In genomic region chr4:128715616-128716015, GRCh38 we compare ENCODE assay signal across 20 cellular contexts.
DNase-seq lines count a peak whose midpoint lies in the region; ATAC-seq and TF ChIP-seq lines count a peak whose summit lies in the region.
"Had no signal": no experiment of that assay in that cellular context is flagged by ENCODE, and none has a peak within 500 bp of the region (broad histone marks: within the 10 kb centered on the region; RNA-seq: fewer than 3 reads in every experiment).

No MANE protein-coding gene starts in this region.

- H3K4me1 Mint-ChIP-seq in HFFc6 (ENCODE audit: low read depth) (peaks cover 33% of the 10 kb centered on the region), endothelial cell (ENCODE audit: unreplicated experiment) (no peaks in the 10 kb centered on the region)
- H3K4me1 Mint-ChIP-seq: stimulated activated naive CD8-positive, alpha-beta T cell treated with anti-CD3 and anti-CD28 coated beads, Interleukin-15, amount 100 ng/mL, for 72 hours had no signal

- H3K27ac Mint-ChIP-seq in HFFc6 (peak overlapping the region; percentile 34), endothelial cell (ENCODE audit: unreplicated experiment) (no peak overlapping the region)
- H3K27ac Mint-ChIP-seq: mesothelial cell of epicardium had no signal

- no peak for TF ChIP-seq CTCF in HFFc6 (IDR thresholded peaks at IDR 0.05)
- TF ChIP-seq CTCF in choroid plexus epithelial cell (conservative IDR thresholded peaks at IDR 0.05; ENCODE audit: low read depth, low read length) = no peak
- TF ChIP-seq CTCF in endothelial cell (IDR thresholded peaks at IDR 0.05; ENCODE audit: unreplicated experiment) = no peak
- no peak for TF ChIP-seq CTCF in dorsolateral prefrontal cortex (IDR thresholded peaks at IDR 0.05 in 54 of 56, conservative IDR thresholded peaks at IDR 0.05 in 2 of 56; ENCODE audit: low read depth in 1 of 56, partially characterized antibody in 56 of 56)

- H3K36me3 Mint-ChIP-seq in HFFc6 (ENCODE audit: low read depth) = no peaks in the 10 kb centered on the region
- H3K36me3 Mint-ChIP-seq in endothelial cell (ENCODE audit: low read depth, unreplicated experiment) = no peaks in the 10 kb centered on the region
- H3K36me3 Mint-ChIP-seq: mesothelial cell of epicardium had no signal

- no peak overlapping the region for H3K4me3 Mint-ChIP-seq in HFFc6
- no peak overlapping the region for H3K4me3 Mint-ChIP-seq in endothelial cell (ENCODE audit: unreplicated experiment)
- H3K4me3 Mint-ChIP-seq: mesothelial cell of epicardium; stimulated activated naive CD8-positive, alpha-beta T cell treated with anti-CD3 and anti-CD28 coated beads, Interleukin-15, amount 100 ng/mL, for 72 hours had no signal

- intact Hi-C loops in dorsolateral prefrontal cortex (cut with DNase I) = no loop called here

- H3K27ac ChIP-seq in dorsolateral prefrontal cortex = peak overlapping the region in 2 of 59 donors; percentile 15 to 57
- H3K27ac ChIP-seq: BLaER1, colonic mucosa, foreskin keratinocyte, spleen had no signal

- H3K27me3 Mint-ChIP-seq in HFFc6 (ENCODE audit: insufficient read depth) = peaks cover 2% of the 10 kb centered on the region; the same call in 1 of the 2 replicates
- no peaks in the 10 kb centered on the region for H3K27me3 Mint-ChIP-seq in endothelial cell (ENCODE audit: unreplicated experiment)
- H3K27me3 Mint-ChIP-seq: stimulated activated naive CD8-positive, alpha-beta T cell treated with anti-CD3 and anti-CD28 coated beads, Interleukin-15, amount 100 ng/mL, for 72 hours had no signal

- ATAC-seq in GM21528 (IDR thresholded peaks at IDR 0.05; ENCODE audit: low FRiP score, unreplicated experiment) = no peak
- ATAC-seq: foreskin keratinocyte; stimulated activated naive CD8-positive, alpha-beta T cell treated with anti-CD3 and anti-CD28 coated beads, Interleukin-15, amount 100 ng/mL, for 72 hours had no signal

- H3K4me3 ChIP-seq in choroid plexus epithelial cell (ENCODE audit: low read depth, low read length) = no peak overlapping the region
- no peak overlapping the region for H3K4me3 ChIP-seq in dorsolateral prefrontal cortex
- H3K4me3 ChIP-seq: BLaER1, colonic mucosa, spleen had no signal

- DNase-seq in AG08396 (ENCODE audit: low spot score) (peak; percentile 31), HFFc6 (peak; percentile 61), choroid plexus epithelial cell (ENCODE audit: low read depth) (peak; percentile 80), non-pigmented ciliary epithelial cell (ENCODE audit: low read depth) (peak; percentile 27), NCI-H748 (lab: John Stamatoyannopoulos, UW; ENCODE audit: unreplicated experiment) (no peak), endothelial cell (ENCODE audit: low spot score) (no peak), dorsolateral prefrontal cortex (no peak)
- DNase-seq: activated CD4-positive, alpha-beta T cell treated with anti-CD3 and anti-CD28 coated beads, Interleukin-2, amount 50 U/mL, for 1 hour; activated T-cell treated with anti-CD3 and anti-CD28 coated beads, Interleukin-2, amount 50 U/mL, for 1 hour; colonic mucosa; DMS153; foreskin keratinocyte; Karpas-422; NCI-H2029 treated with DMSO at 0.1 percent for 48 hours; NCI-H69; spleen; stimulated activated naive CD8-positive, alpha-beta T cell treated with anti-CD3 and anti-CD28 coated beads, Interleukin-15, amount 100 ng/mL, for 72 hours had no signal

- H3K9me3 Mint-ChIP-seq in HFFc6 (no peaks in the 10 kb centered on the region), endothelial cell (ENCODE audit: unreplicated experiment) (no peaks in the 10 kb centered on the region)
- H3K9me3 Mint-ChIP-seq: mesothelial cell of epicardium; stimulated activated naive CD8-positive, alpha-beta T cell treated with anti-CD3 and anti-CD28 coated beads, Interleukin-15, amount 100 ng/mL, for 72 hours had no signal

- H3K27me3 ChIP-seq in dorsolateral prefrontal cortex = no peaks in the 10 kb centered on the region
- H3K27me3 ChIP-seq: BLaER1, colonic mucosa, foreskin keratinocyte, spleen had no signal

Comparison
In these comparisons a context has a peak if more than half of its experiments do, and no peak if none do; other contexts are left out.
1. DNase-seq: peak in AG08396 (single experiment), HFFc6 (single experiment), choroid plexus epithelial cell (single experiment) and non-pigmented ciliary epithelial cell (single experiment); none in NCI-H748 (single experiment), endothelial cell (single experiment) and dorsolateral prefrontal cortex (0 of 10).